Comparison of ENCODE assay signal across 8 cellular contexts in the genomic region with DNA sequence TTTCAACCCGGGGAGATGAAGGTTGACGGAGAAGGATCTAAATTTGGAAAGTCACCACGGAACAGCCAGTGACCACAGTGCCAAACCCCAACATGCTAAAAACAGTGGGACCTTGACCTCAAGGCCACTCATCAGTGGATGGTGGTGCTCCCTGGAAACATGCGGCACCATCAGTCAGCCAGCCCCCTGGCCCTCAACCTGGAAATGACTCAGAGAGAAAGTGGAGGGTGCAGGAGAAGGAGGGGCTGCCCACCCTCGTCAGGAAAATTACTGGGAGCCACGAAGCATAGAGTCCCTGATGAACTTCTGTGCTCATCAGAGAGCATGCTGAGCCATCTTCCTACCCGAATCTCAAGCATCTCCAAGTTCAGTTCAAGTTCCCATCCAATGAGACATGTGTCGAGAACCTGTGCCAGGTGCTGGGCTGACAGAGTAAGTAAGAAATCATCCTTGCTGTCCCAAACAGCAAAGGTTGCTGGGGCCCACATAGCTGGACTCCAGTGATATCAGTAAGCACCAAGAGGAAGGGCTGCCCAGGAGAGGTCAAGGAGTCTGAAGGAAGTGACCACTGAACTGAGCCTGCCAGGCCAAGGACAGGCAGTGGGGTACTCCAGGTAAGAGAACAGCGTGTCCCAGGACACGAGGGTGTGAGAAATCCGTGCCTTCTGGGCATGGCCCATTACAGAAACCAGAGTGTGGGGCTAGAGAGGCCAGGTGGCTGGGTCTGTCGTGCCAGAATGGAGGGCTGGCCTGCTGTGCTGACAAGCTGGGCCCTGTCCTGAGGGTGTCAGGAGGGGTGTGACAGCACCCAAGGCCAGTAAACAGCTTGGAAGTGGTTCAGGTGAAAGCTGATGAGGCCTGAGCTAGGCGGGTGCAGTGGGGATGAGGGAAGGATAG. TPM values are rescaled to one million over a fixed set of nuclear protein-coding genes. Genes with fewer than 3 reads are reported as not detected.
A peak's percentile ranks its signal among the peaks of the same experiment; 100 is the strongest.
DNase-seq lines count a peak whose midpoint lies in the region; ATAC-seq and TF ChIP-seq lines count a peak whose summit lies in the region.

No MANE protein-coding gene starts in this region.

- H3K4me2 ChIP-seq in PC-3 (ENCODE audit: low read length) (peak overlapping the region; percentile 89), mesendoderm (ENCODE audit: low read length) (no peak overlapping the region)

- H3K36me3 ChIP-seq in PC-3 (ENCODE audit: low read depth, low read length), result peaks cover 33% of the 10 kb centered on the region
- H3K36me3 ChIP-seq in breast epithelium, result no peaks in the 10 kb centered on the region
- no peaks in the 10 kb centered on the region for H3K36me3 ChIP-seq in mesendoderm (ENCODE audit: control insufficient read depth, insufficient read depth, low read length)
- H3K36me3 ChIP-seq in suprapubic skin, result no peaks in the 10 kb centered on the region

- no peak; the same call in 1 of the 2 replicates for TF ChIP-seq CTCF in PC-3 (conservative IDR thresholded peaks at IDR 0.05; ENCODE audit: low read depth, low read length)
- no peak for TF ChIP-seq CTCF in breast epithelium (IDR thresholded peaks at IDR 0.05)
- TF ChIP-seq CTCF in suprapubic skin (IDR thresholded peaks at IDR 0.05), result no peak

- peak; percentile 56 for DNase-seq in GDM1 (lab: John Stamatoyannopoulos, UW)
- DNase-seq in PC-3, result peak; percentile 98
- DNase-seq in breast epithelium (ENCODE audit: low spot score in 2 of 2), result peak in 1 of 2 donors; percentile 34
- DNase-seq in mesendoderm, result peak; percentile 19
- peak in 1 of 2 donors; percentile 77 for DNase-seq in suprapubic skin (ENCODE audit: low spot score in 2 of 2)

- no peaks in the 10 kb centered on the region for H3K27me3 ChIP-seq in PC-3 (ENCODE audit: low read length)
- no peaks in the 10 kb centered on the region for H3K27me3 ChIP-seq in breast epithelium
- H3K27me3 ChIP-seq in mesendoderm (ENCODE audit: insufficient read depth, low read length, poor library complexity), result no peaks in the 10 kb centered on the region
- H3K27me3 ChIP-seq in suprapubic skin, result no peaks in the 10 kb centered on the region

- H2AK5ac ChIP-seq in mesendoderm (ENCODE audit: low read length), result no peak overlapping the region

- WGBS in mesendoderm (ENCODE audit: extremely low coverage, insufficient coverage, low lambda C conversion rate), result no CpG with 5 or more reads among the region's 13 CpGs
- 50% methylated on average over 10 of the region's 13 CpGs for WGBS in suprapubic skin

- H3K9ac ChIP-seq in PC-3 (ENCODE audit: low read length) (peak overlapping the region; percentile 95), mesendoderm (ENCODE audit: low read length) (no peak overlapping the region)

- ATAC-seq in PC-3 (peak; percentile 73), HG02571 (IDR thresholded peaks at IDR 0.05; ENCODE audit: unreplicated experiment) (no peak), GM18909 (IDR thresholded peaks at IDR 0.05; ENCODE audit: poor library complexity, unreplicated experiment) (no peak), HG03469 (IDR thresholded peaks at IDR 0.05; ENCODE audit: unreplicated experiment) (no peak)

- peak overlapping the region; percentile 27; the same call in 1 of the 2 replicates for H2AFZ ChIP-seq in PC-3 (ENCODE audit: low read length)

- no peak overlapping the region for H3K56ac ChIP-seq in mesendoderm (ENCODE audit: low read length)

- H2BK5ac ChIP-seq in mesendoderm (ENCODE audit: low read length), result no peak overlapping the region

- no peak for TF ChIP-seq EP300 in suprapubic skin (IDR thresholded peaks at IDR 0.05)

- no peak overlapping the region for H3K18ac ChIP-seq in mesendoderm (ENCODE audit: low read length)

- BruUV-seq in PC-3 (replicated peaks; lab: Mats Ljungman, UMichigan), result TSS peak; percentile 82

- no peaks in the 10 kb centered on the region for H3F3A ChIP-seq in PC-3 (ENCODE audit: low read length, unreplicated experiment)

- peak overlapping the region; percentile 94 for H3K27ac ChIP-seq in PC-3 (ENCODE audit: low read length)
- peak overlapping the region; percentile 70 to 88 for H3K27ac ChIP-seq in breast epithelium
- H3K27ac ChIP-seq in mesendoderm (ENCODE audit: low read depth, low read length), result no peak overlapping the region
- peak overlapping the region; percentile 42 for H3K27ac ChIP-seq in suprapubic skin

- H4K20me1 ChIP-seq in PC-3 (ENCODE audit: low read length), result no peaks in the 10 kb centered on the region

- H3K79me2 ChIP-seq in PC-3 (ENCODE audit: low read length) (peaks cover 52% of the 10 kb centered on the region), mesendoderm (ENCODE audit: control insufficient read depth, insufficient read depth, low read length) (no peaks in the 10 kb centered on the region)

- POLR2A ChIA-PET in PC-3 (lab: Charles Lee; ENCODE audit: unreplicated experiment), result interaction anchor here (0.6 kb wide), 1 partner anchor 85 kb away, joined by 3 read pairs; no protein-coding TSS in a partner anchor

- CTCF ChIA-PET in PC-3 (lab: Charles Lee), result no interaction called here

- no peaks in the 10 kb centered on the region for H3K79me1 ChIP-seq in mesendoderm (ENCODE audit: low read length)

- H2BK120ac ChIP-seq in mesendoderm (ENCODE audit: low read depth, low read length), result no peak overlapping the region

- H3K4me1 ChIP-seq in PC-3 (ENCODE audit: insufficient read depth, low read length), result peaks cover 66% of the 10 kb centered on the region
- H3K4me1 ChIP-seq in breast epithelium, result no peaks in the 10 kb centered on the region
- no peaks in the 10 kb centered on the region for H3K4me1 ChIP-seq in mesendoderm (ENCODE audit: control insufficient read depth, low read depth, low read length)
- H3K4me1 ChIP-seq in suprapubic skin, result peaks cover 3% of the 10 kb centered on the region

- H3K4ac ChIP-seq in mesendoderm (ENCODE audit: low read depth, low read length), result no peak overlapping the region

- H4K8ac ChIP-seq in mesendoderm (ENCODE audit: low read depth, low read length), result no peak overlapping the region

- H3K23ac ChIP-seq in mesendoderm (ENCODE audit: low read length), result no peak overlapping the region

- no peak overlapping the region for H2BK15ac ChIP-seq in mesendoderm (replicated peaks; ENCODE audit: low read depth)

- H3K9me2 ChIP-seq in PC-3 (replicated peaks; ENCODE audit: low read length), result no peaks in the 10 kb centered on the region

- no peak overlapping the region for H4K5ac ChIP-seq in mesendoderm (ENCODE audit: low read length)

- no peaks in the 10 kb centered on the region for H3K9me3 ChIP-seq in PC-3 (ENCODE audit: low read length)
- H3K9me3 ChIP-seq in breast epithelium, result no peaks in the 10 kb centered on the region
- no peaks in the 10 kb centered on the region for H3K9me3 ChIP-seq in suprapubic skin

- peak overlapping the region; percentile 68 for H3K4me3 ChIP-seq in PC-3 (ENCODE audit: low read length)
- H3K4me3 ChIP-seq in breast epithelium, result peak overlapping the region in 2 of 3 donors; percentile 42 to 51
- H3K4me3 ChIP-seq in mesendoderm (ENCODE audit: low read length), result no peak overlapping the region
- H3K4me3 ChIP-seq in suprapubic skin, result no peak overlapping the region

- intact Hi-C loops in PC-3 (cut with micrococcal nuclease) (loop anchor here (1.0 kb wide), 2 partner anchors 22 to 64 kb away; no protein-coding TSS in a partner anchor), breast epithelium (cut with DNase I; ENCODE audit: low total_unique reads) (loop anchor here (10.0 kb wide), 1 partner anchor 61 kb away; no protein-coding TSS in a partner anchor)

- no peak for TF ChIP-seq POLR2A in breast epithelium (IDR thresholded peaks at IDR 0.05)
- no peak for TF ChIP-seq POLR2A in suprapubic skin (IDR thresholded peaks at IDR 0.05)

RNA-seq across cellular contexts. Expression of a gene that starts 5.2 kb away (rescaled TPM):
- total RNA-seq in PC-3 (2014; rRNA removed), result 2.3 and 2.4 TPM in 2 replicates
- total RNA-seq in breast epithelium, result 100 to 1,000 TPM in 2 of 3 donors, 10 to 100 TPM in 1; 85.3 to 181 (median 159) TPM
- 0.14 TPM for polyA plus RNA-seq in mesendoderm (2013, experiment 1 of 2)
- polyA plus RNA-seq in mesendoderm (2013, experiment 2 of 2), result 0.07 TPM
- 10 to 100 TPM; 18.8 to 70.2 (median 42.6) TPM for total RNA-seq in suprapubic skin

Comparison
In these comparisons a context has a peak if more than half of its experiments do, and no peak if none do; other contexts are left out.
1. H3K4me3 ChIP-seq: peak in PC-3 (single experiment) and breast epithelium (2 of 3); none in mesendoderm (single experiment) and suprapubic skin (single experiment).